26 cellular contexts compared by ENCODE assay signal in genomic region chr3:63869929-63870328, GRCh38. TPM values are rescaled to one million over a fixed set of nuclear protein-coding genes. Genes with fewer than 3 reads are reported as not detected.
"Had no signal": no experiment of that assay in that cellular context is flagged by ENCODE, and none has a peak within 500 bp of the region (broad histone marks: within the 10 kb centered on the region; RNA-seq: fewer than 3 reads in every experiment).

No MANE protein-coding gene starts in this region.

- H3K4me3 Mint-ChIP-seq: activated CD4-positive, alpha-beta memory T cell treated with anti-CD3 and anti-CD28 coated beads for 36 hours; activated CD4-positive, alpha-beta T cell treated with anti-CD3 and anti-CD28 coated beads, Interleukin-2, amount 10 ng/mL, durations not matched to agents 24 days and 14 days; activated naive CD4-positive, alpha-beta T cell treated with anti-CD3 and anti-CD28 coated beads for 36 hours; activated naive CD8-positive, alpha-beta T cell; activated T-cell treated with anti-CD3 and anti-CD28 coated beads, Interleukin-2, amount 50 U/mL, for 4 hours; T-helper 1 cell treated with Interleukin-12 subunit alpha and Interleukin-12 subunit beta and Interleukin-4 antibody, amounts not matched to agents 30 μg/mL and 1 μg/mL, for 36 hours; WTC11 had no signal

- H3K27ac ChIP-seq: cardiac muscle cell had no signal

- DNase-seq: activated CD4-positive, alpha-beta memory T cell treated with anti-CD3 and anti-CD28 coated beads for 36 hours; activated CD4-positive, alpha-beta T cell treated with anti-CD3 and anti-CD28 coated beads, Interleukin-2, amount 10 ng/mL, durations not matched to agents 24 days and 14 days; activated CD4-positive, CD25-positive, alpha-beta regulatory T cell treated with anti-CD3 and anti-CD28 coated beads, Interleukin-2, amount 50 U/mL, for 72 hours; activated CD8-positive, alpha-beta memory T cell treated with anti-CD3 and anti-CD28 coated beads for 24 hours; activated gamma-delta T cell; activated naive CD4-positive, alpha-beta T cell treated with anti-CD3 and anti-CD28 coated beads for 36 hours; activated T-cell treated with anti-CD3 and anti-CD28 coated beads, Interleukin-2, amount 50 U/mL, for 4 hours; amygdala; NCI-H1105 treated with DMSO at 0.1 percent for 48 hours; NCI-H1436 treated with DMSO at 0.1 percent for 48 hours; NCI-H187; NCI-H2081; NCI-H446; NCI-H524; NCI-H748 treated with DMSO at 0.1 percent for 48 hours; NK-92 treated with Interleukin-12 subunit alpha and Interleukin-12 subunit beta, amount 100 ng/mL, for 24 hours; PC-3; SHP77 treated with DMSO at 0.1 percent for 48 hours; T-helper 9 cell had no signal

- H3K27ac Mint-ChIP-seq: activated CD4-positive, alpha-beta memory T cell treated with anti-CD3 and anti-CD28 coated beads for 36 hours; activated CD4-positive, alpha-beta T cell treated with anti-CD3 and anti-CD28 coated beads, Interleukin-2, amount 10 ng/mL, durations not matched to agents 24 days and 14 days; activated naive CD4-positive, alpha-beta T cell treated with anti-CD3 and anti-CD28 coated beads for 36 hours; activated naive CD8-positive, alpha-beta T cell; T-helper 1 cell treated with Interleukin-12 subunit alpha and Interleukin-12 subunit beta and Interleukin-4 antibody, amounts not matched to agents 30 μg/mL and 1 μg/mL, for 36 hours had no signal

- H3K36me3 ChIP-seq: cardiac muscle cell had no signal

- ATAC-seq: activated T-cell treated with anti-CD3 and anti-CD28 coated beads, Interleukin-2, amount 50 U/mL, for 4 hours; PC-3; WTC11 had no signal

- H3K9me3 Mint-ChIP-seq: activated CD4-positive, alpha-beta memory T cell treated with anti-CD3 and anti-CD28 coated beads for 36 hours; activated CD4-positive, alpha-beta T cell treated with anti-CD3 and anti-CD28 coated beads, Interleukin-2, amount 10 ng/mL, durations not matched to agents 24 days and 14 days; activated naive CD4-positive, alpha-beta T cell treated with anti-CD3 and anti-CD28 coated beads for 36 hours; activated T-cell treated with anti-CD3 and anti-CD28 coated beads, Interleukin-2, amount 50 U/mL, for 4 hours; brain; T-helper 1 cell treated with Interleukin-12 subunit alpha and Interleukin-12 subunit beta and Interleukin-4 antibody, amounts not matched to agents 30 μg/mL and 1 μg/mL, for 36 hours; WTC11 had no signal

- H3K4me3 ChIP-seq: cardiac muscle cell had no signal

- H3K27me3 ChIP-seq: cardiac muscle cell had no signal

RNA-seq across cellular contexts. Expression of gene SCAANT1, which starts 42.3 kb away (rescaled TPM):
- total RNA-seq: activated CD4-positive, alpha-beta memory T cell treated with anti-CD3 and anti-CD28 coated beads for 36 hours; activated CD4-positive, alpha-beta T cell treated with anti-CD3 and anti-CD28 coated beads, Interleukin-2, amount 10 ng/mL, durations not matched to agents 24 days and 14 days; activated naive CD4-positive, alpha-beta T cell treated with anti-CD3 and anti-CD28 coated beads for 36 hours; activated T-cell treated with anti-CD3 and anti-CD28 coated beads, Interleukin-2, amount 50 U/mL, for 4 hours; astrocyte; cardiac muscle cell; PC-3; SK-MEL-5 had no signal

RNA-seq across cellular contexts. Expression of gene C3orf49, which starts 50.8 kb away (rescaled TPM):
- total RNA-seq: activated CD4-positive, alpha-beta memory T cell treated with anti-CD3 and anti-CD28 coated beads for 36 hours; activated CD4-positive, alpha-beta T cell treated with anti-CD3 and anti-CD28 coated beads, Interleukin-2, amount 10 ng/mL, durations not matched to agents 24 days and 14 days; activated naive CD4-positive, alpha-beta T cell treated with anti-CD3 and anti-CD28 coated beads for 36 hours; activated T-cell treated with anti-CD3 and anti-CD28 coated beads, Interleukin-2, amount 50 U/mL, for 4 hours; astrocyte; cardiac muscle cell; PC-3; SK-MEL-5; WTC11 had no signal
